ENCODE assay signal across 9 cellular contexts in the genomic region with DNA sequence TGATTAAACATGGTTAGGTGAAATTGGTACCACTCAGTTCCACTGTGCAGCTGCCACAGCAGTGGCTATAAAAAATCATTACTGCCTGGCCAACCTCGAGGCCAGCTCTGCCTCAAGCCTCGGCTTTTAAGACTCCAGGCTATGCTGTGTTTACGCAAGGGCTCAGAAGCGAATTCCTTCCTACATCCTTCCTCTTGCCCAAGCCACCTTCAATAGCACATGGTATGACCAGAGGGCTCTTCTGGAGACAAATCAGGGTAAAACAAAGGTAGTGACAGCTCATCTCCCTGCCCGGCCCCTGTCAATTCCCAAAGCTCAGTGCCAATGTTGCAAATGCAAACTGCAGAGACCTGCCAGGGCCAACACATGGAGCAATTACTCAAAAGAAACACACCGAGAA. TPM values are rescaled to one million over a fixed set of nuclear protein-coding genes. Genes with fewer than 3 reads are reported as not detected.
A peak's percentile ranks its signal among the peaks of the same experiment; 100 is the strongest.
DNase-seq lines count a peak whose midpoint lies in the region; ATAC-seq, FAIRE-seq and TF ChIP-seq lines count a peak whose summit lies in the region.
"Had no signal": no experiment of that assay in that cellular context is flagged by ENCODE, and none has a peak within 500 bp of the region (broad histone marks: within the 10 kb centered on the region; RNA-seq: fewer than 3 reads in every experiment).

No MANE protein-coding gene starts in this region.

- H3K27me3 Mint-ChIP-seq in astrocyte (ENCODE audit: low read depth, unreplicated experiment), result no peaks in the 10 kb centered on the region
- peaks cover 12 to 33% of the 10 kb centered on the region in 2 donors for H3K27me3 Mint-ChIP-seq in natural killer cell treated with Interleukin-12 subunit alpha and Interleukin-12 subunit beta and Interleukin-15 and Interleukin-18, amount 100 ng/mL, for 72 hours

- no peaks in the 10 kb centered on the region for H3K9me3 ChIP-seq in astrocyte (ENCODE audit: insufficient read depth, low read depth, low read length)
- no peaks in the 10 kb centered on the region for H3K9me3 ChIP-seq in small intestine (ENCODE audit: control insufficient read depth, low read depth)

- H4K20me1 ChIP-seq in astrocyte (ENCODE audit: insufficient read depth, low read length), result peaks cover 54% of the 10 kb centered on the region

- H3K4me1 ChIP-seq in astrocyte (ENCODE audit: insufficient read depth, low read length) (peaks cover 35% of the 10 kb centered on the region), small intestine (ENCODE audit: control insufficient read depth in 2 of 2, insufficient read depth in 1 of 2, low read depth in 1 of 2, low read length in 1 of 2) (peaks cover 0 to 3% of the 10 kb centered on the region in 2 donors)

- H3K27ac Mint-ChIP-seq in astrocyte (ENCODE audit: unreplicated experiment), result peak overlapping the region; percentile 90
- H3K27ac Mint-ChIP-seq in natural killer cell treated with Interleukin-12 subunit alpha and Interleukin-12 subunit beta and Interleukin-15 and Interleukin-18, amount 100 ng/mL, for 72 hours, result no peak overlapping the region

- H3K4me1 Mint-ChIP-seq in astrocyte (ENCODE audit: low read depth, unreplicated experiment), result peaks cover 76% of the 10 kb centered on the region
- peaks cover 0 to 9% of the 10 kb centered on the region in 2 donors for H3K4me1 Mint-ChIP-seq in natural killer cell treated with Interleukin-12 subunit alpha and Interleukin-12 subunit beta and Interleukin-15 and Interleukin-18, amount 100 ng/mL, for 72 hours (ENCODE audit: low read depth in 2 of 2)

- no peak overlapping the region for H3K4me3 ChIP-seq in astrocyte (ENCODE audit: insufficient read depth, low read depth, low read length)
- H3K4me3 ChIP-seq in small intestine (ENCODE audit: low read depth in 1 of 2, low read length in 2 of 2), result no peak overlapping the region

- FAIRE-seq in astrocyte (lab: Jason Lieb, UNC) (no peak), small intestine (lab: Jason Lieb, UNC) (no peak)

- H3K9me3 Mint-ChIP-seq in astrocyte (ENCODE audit: unreplicated experiment), result no peaks in the 10 kb centered on the region
- H3K9me3 Mint-ChIP-seq in natural killer cell treated with Interleukin-12 subunit alpha and Interleukin-12 subunit beta and Interleukin-15 and Interleukin-18, amount 100 ng/mL, for 72 hours, result no peaks in the 10 kb centered on the region

- H3K36me3 ChIP-seq in astrocyte (ENCODE audit: insufficient read depth, low read length), result peaks cover 8% of the 10 kb centered on the region
- no peaks in the 10 kb centered on the region for H3K36me3 ChIP-seq in small intestine (ENCODE audit: control insufficient read depth in 2 of 2, insufficient read depth in 2 of 2, low read length in 2 of 2)

- no peak for TF ChIP-seq CTCF in astrocyte (IDR thresholded peaks at IDR 0.05; ENCODE audit: insufficient read depth, low read depth, low read length)

- H3K79me2 ChIP-seq in astrocyte (ENCODE audit: insufficient read depth, low read length), result peaks cover 79% of the 10 kb centered on the region

- H3K27me3 ChIP-seq in astrocyte (ENCODE audit: insufficient read depth, low read length), result no peaks in the 10 kb centered on the region
- no peaks in the 10 kb centered on the region for H3K27me3 ChIP-seq in small intestine (ENCODE audit: control insufficient read depth in 2 of 2, insufficient read depth in 2 of 2, low read length in 2 of 2)

- no peak for TF ChIP-seq RAD21 in Ishikawa (IDR thresholded peaks at IDR 0.05; ENCODE audit: low read depth)

- DNase-seq in astrocyte (ENCODE audit: low read depth) (peak; percentile 58), left ventricle myocardium superior (no peak), substantia nigra (lab: John Stamatoyannopoulos, UW) (peak in 5 of 49 donors; percentile 15 to 28 (median 23)), small intestine (no peak), NCI-H510A (lab: John Stamatoyannopoulos, UW) (no peak)
- no peak for DNase-seq in natural killer cell treated with Interleukin-12 subunit alpha and Interleukin-12 subunit beta and Interleukin-15 and Interleukin-18, amount 100 ng/mL, for 72 hours (ENCODE audit: low spot score)
- DNase-seq: activated CD4-positive, alpha-beta T cell treated with anti-CD3 and anti-CD28 coated beads for 4 hours; amniotic stem cell had no signal

- intact Hi-C loops in left ventricle myocardium superior (cut with micrococcal nuclease), result no loop called here

- H3K36me3 Mint-ChIP-seq in astrocyte (ENCODE audit: low read depth, unreplicated experiment), result peaks cover 32% of the 10 kb centered on the region
- no peaks in the 10 kb centered on the region for H3K36me3 Mint-ChIP-seq in natural killer cell treated with Interleukin-12 subunit alpha and Interleukin-12 subunit beta and Interleukin-15 and Interleukin-18, amount 100 ng/mL, for 72 hours

- WGBS in small intestine, 3 donors, result 48 to 67% (median 60%) methylated on average over 6 of the region's 6 CpGs

- H3K4me2 ChIP-seq in astrocyte (ENCODE audit: low read length), result peak overlapping the region; percentile 72

- ATAC-seq in left ventricle myocardium superior, result peak; percentile 39
- no peak for ATAC-seq in natural killer cell treated with Interleukin-12 subunit alpha and Interleukin-12 subunit beta and Interleukin-15 and Interleukin-18, amount 100 ng/mL, for 72 hours

- H3K4me3 Mint-ChIP-seq in astrocyte (ENCODE audit: unreplicated experiment), result no peak overlapping the region
- H3K4me3 Mint-ChIP-seq in natural killer cell treated with Interleukin-12 subunit alpha and Interleukin-12 subunit beta and Interleukin-15 and Interleukin-18, amount 100 ng/mL, for 72 hours, result no peak overlapping the region

- H3K27ac ChIP-seq in astrocyte (ENCODE audit: low read depth, low read length) (peak overlapping the region; percentile 89), substantia nigra (ENCODE audit: low read depth, low read length, poor library complexity, severe bottlenecking) (peak overlapping the region; percentile 47), small intestine (ENCODE audit: low read depth in 1 of 2, low read length in 1 of 2) (no peak overlapping the region)

- peak overlapping the region; percentile 76 for H3K9ac ChIP-seq in astrocyte (ENCODE audit: low read length)

- no peak overlapping the region for H2AFZ ChIP-seq in astrocyte (ENCODE audit: low read depth, low read length)

- no peak for TF ChIP-seq EP300 in Ishikawa (IDR thresholded peaks at IDR 0.05; ENCODE audit: borderline replicate concordance)

TF ChIP-seq in Ishikawa, 13 proteins besides CTCF, POLR2A, EP300 and RAD21:
- TF ChIP-seq YY1 (IDR thresholded peaks at IDR 0.05; ENCODE audit: low read depth) (no peak), TAF1 (IDR thresholded peaks at IDR 0.05; ENCODE audit: low read depth) (no peak), CEBPB (IDR thresholded peaks at IDR 0.05) (0 out of 2 replicates have a peak, but pooled peaks have one; percentile 9), TEAD4 (IDR thresholded peaks at IDR 0.05) (no peak)
- TF ChIP-seq, protein P1, sequence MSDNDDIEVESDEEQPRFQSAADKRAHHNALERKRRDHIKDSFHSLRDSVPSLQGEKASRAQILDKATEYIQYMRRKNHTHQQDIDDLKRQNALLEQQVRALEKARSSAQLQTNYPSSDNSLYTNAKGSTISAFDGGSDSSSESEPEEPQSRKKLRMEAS (IDR thresholded peaks at IDR 0.05), result no peak

RNA-seq across cellular contexts. Expression of a gene that starts 31.9 kb away (rescaled TPM):
- 94.0 and 96.1 TPM in 2 replicates for total RNA-seq in astrocyte
- total RNA-seq in left ventricle myocardium superior, result 38.8 TPM
- polyA plus RNA-seq in small intestine, result 1 to 10 TPM in 2 of 3 donors, under 1 TPM in 1; 0.67 to 4.8 (median 1.4) TPM
- total RNA-seq in natural killer cell treated with Interleukin-12 subunit alpha and Interleukin-12 subunit beta and Interleukin-15 and Interleukin-18, amount 100 ng/mL, for 72 hours, result 1 to 10 TPM in 1 of 2 donors, under 1 TPM in 1; 0.05 to 1.6 TPM

Comparison
In these comparisons a context has a peak if more than half of its experiments do, and no peak if none do; other contexts are left out.
1. H3K27ac ChIP-seq: peak in astrocyte (single experiment) and substantia nigra (single experiment); none in small intestine (0 of 2).
2. RNA of a gene that starts 31.9 kb away (total RNA-seq): 94.0 to 96.1 TPM in astrocyte and 38.8 TPM in left ventricle myocardium superior (single experiment); 0.05 to 1.6 TPM in natural killer cell treated with Interleukin-12 subunit alpha and Interleukin-12 subunit beta and Interleukin-15 and Interleukin-18, amount 100 ng/mL, for 72 hours; every median in the first group is over 10 times any median in the second.